In the genomic region with DNA sequence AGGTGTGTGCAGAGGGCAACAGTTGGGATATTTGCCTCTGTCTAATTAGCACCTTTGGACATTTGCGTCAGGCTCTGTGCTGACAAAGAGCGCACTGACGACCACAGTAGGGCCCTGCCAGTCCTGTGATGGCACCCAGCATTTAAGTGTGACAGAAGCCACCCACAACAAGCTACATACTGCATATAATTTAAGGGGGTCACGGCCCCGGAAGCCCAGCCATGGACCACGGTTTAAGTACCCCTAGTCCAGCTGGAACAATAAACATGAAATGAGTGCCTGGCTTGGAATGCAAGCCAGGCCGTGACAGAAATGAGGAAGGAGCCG, we compare ENCODE assay signal across 8 cellular contexts. TPM values are rescaled to one million over a fixed set of nuclear protein-coding genes. Genes with fewer than 3 reads are reported as not detected.
A peak's percentile ranks its signal among the peaks of the same experiment; 100 is the strongest.
DNase-seq lines count a peak whose midpoint lies in the region; ATAC-seq, FAIRE-seq and TF ChIP-seq lines count a peak whose summit lies in the region.

No MANE protein-coding gene starts in this region.

- intact Hi-C loops in esophagus squamous epithelium (cut with DNase I) (no loop called here), pancreas (cut with DNase I) (no loop called here)

- H3K4me1 ChIP-seq in esophagus squamous epithelium (peaks cover 10 to 31% (median 10%) of the 10 kb centered on the region in 3 donors), pancreas (peaks cover 0 to 14% (median 11%) of the 10 kb centered on the region in 3 donors)

- H3K36me3 ChIP-seq in esophagus squamous epithelium = no peaks in the 10 kb centered on the region
- no peaks in the 10 kb centered on the region for H3K36me3 ChIP-seq in pancreas

- ATAC-seq in SK-N-SH treated with all-trans-retinoic acid at 6 μM for 48 hours (peak; percentile 7; the same call in 2 of the 3 replicates), pancreas (peak in 3 of 4 donors; percentile 1 to 4 (median 2))

- peaks cover 12% of the 10 kb centered on the region for H3K27me3 Mint-ChIP-seq in HFFc6 (ENCODE audit: insufficient read depth)

- H3K9me3 ChIP-seq in esophagus squamous epithelium (no peaks in the 10 kb centered on the region), pancreas (no peaks in the 10 kb centered on the region)

- peaks cover 5% of the 10 kb centered on the region; the same call in 1 of the 2 replicates for H3K36me3 Mint-ChIP-seq in HFFc6 (ENCODE audit: low read depth)

- peak overlapping the region; percentile 89 for H3K4me3 ChIP-seq in GM08714 (ENCODE audit: low read length)
- peak overlapping the region; percentile 60 to 85 (median 79) for H3K4me3 ChIP-seq in esophagus squamous epithelium
- H3K4me3 ChIP-seq in pancreas = peak overlapping the region; percentile 49 to 85 (median 74)

- H3K4me3 Mint-ChIP-seq in HFFc6 = peak overlapping the region; percentile 94

- no peak for DNase-seq in HFFc6
- DNase-seq in esophagus squamous epithelium (lab: John Stamatoyannopoulos, UW) = no peak
- DNase-seq in pancreas = no peak
- DNase-seq in cerebellar nuclear complex (lab: John Stamatoyannopoulos, UW) = no peak
- no peak for DNase-seq in H4 (ENCODE audit: low spot score)
- no peak for DNase-seq in hepatic stellate cell (ENCODE audit: low spot score)

- H3K27ac Mint-ChIP-seq in HFFc6 = peak overlapping the region; percentile 95

- no peak for FAIRE-seq in pancreas (lab: Jason Lieb, UNC)

- H3K27me3 ChIP-seq in esophagus squamous epithelium (peaks cover 0 to 2% (median 0%) of the 10 kb centered on the region in 4 donors), pancreas (no peaks in the 10 kb centered on the region)

- peaks cover 17% of the 10 kb centered on the region for H3K4me1 Mint-ChIP-seq in HFFc6 (ENCODE audit: low read depth)

- no peak for TF ChIP-seq CTCF in HFFc6 (IDR thresholded peaks at IDR 0.05)
- peak in 1 of 6 experiments; percentile 2 for TF ChIP-seq CTCF in esophagus squamous epithelium (IDR thresholded peaks at IDR 0.05)
- TF ChIP-seq CTCF in pancreas (IDR thresholded peaks at IDR 0.05) = no peak

- no peak for TF ChIP-seq POLR2A in esophagus squamous epithelium (IDR thresholded peaks at IDR 0.05)

- H3K9me3 Mint-ChIP-seq in HFFc6 = no peaks in the 10 kb centered on the region

- H3K27ac ChIP-seq in esophagus squamous epithelium (peak overlapping the region; percentile 95 to 97 (median 96)), pancreas (peak overlapping the region; percentile 87 to 97 (median 96))

- WGBS in esophagus squamous epithelium, 2 donors = 11 to 14% methylated on average over 6 to 7 of the region's 8 CpGs
- 2 to 8% methylated on average over 8 of the region's 8 CpGs for WGBS in pancreas, 2 donors

TF ChIP-seq in SK-N-SH treated with all-trans-retinoic acid at 6 μM for 48 hours, 23 proteins besides CTCF, POLR2A, EP300 and RAD21:
- no peak for TF ChIP-seq BACH2 (CRISPR knock-in tag; IDR thresholded peaks at IDR 0.05; ENCODE audit: borderline replicate concordance)
- no peak for TF ChIP-seq RARB (CRISPR knock-in tag; IDR thresholded peaks at IDR 0.05)
- no peak for TF ChIP-seq PPARA (CRISPR knock-in tag; IDR thresholded peaks at IDR 0.05; ENCODE audit: borderline replicate concordance)
- TF ChIP-seq CSDC2 (CRISPR knock-in tag; IDR thresholded peaks at IDR 0.05) = no peak
- TF ChIP-seq, protein P1, sequence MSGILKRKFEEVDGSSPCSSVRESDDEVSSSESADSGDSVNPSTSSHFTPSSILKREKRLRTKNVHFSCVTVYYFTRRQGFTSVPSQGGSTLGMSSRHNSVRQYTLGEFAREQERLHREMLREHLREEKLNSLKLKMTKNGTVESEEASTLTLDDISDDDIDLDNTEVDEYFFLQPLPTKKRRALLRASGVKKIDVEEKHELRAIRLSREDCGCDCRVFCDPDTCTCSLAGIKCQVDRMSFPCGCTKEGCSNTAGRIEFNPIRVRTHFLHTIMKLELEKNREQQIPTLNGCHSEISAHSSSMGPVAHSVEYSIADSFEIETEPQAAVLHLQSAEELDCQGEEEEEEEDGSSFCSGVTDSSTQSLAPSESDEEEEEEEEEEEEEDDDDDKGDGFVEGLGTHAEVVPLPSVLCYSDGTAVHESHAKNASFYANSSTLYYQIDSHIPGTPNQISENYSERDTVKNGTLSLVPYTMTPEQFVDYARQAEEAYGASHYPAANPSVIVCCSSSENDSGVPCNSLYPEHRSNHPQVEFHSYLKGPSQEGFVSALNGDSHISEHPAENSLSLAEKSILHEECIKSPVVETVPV (CRISPR knock-in tag; IDR thresholded peaks at IDR 0.05) = 0 out of 2 replicates have a peak, but pooled peaks have one; percentile 12

RNA-seq across cellular contexts. Expression of a gene that starts 16.8 kb away (rescaled TPM):
- 100 to 1,000 TPM; 364 to 643 (median 408) TPM for total RNA-seq in HFFc6 (2021; fragmentation: NEBNext Ultra II Directional; extraction: Animal tissue kit (Norgen Biotek cat#: 25700))
- 100 to 1,000 TPM; 261 to 376 (median 317) TPM for total RNA-seq in esophagus squamous epithelium
- 100 to 1,000 TPM; 114 to 215 (median 143) TPM for total RNA-seq in pancreas
- polyA plus RNA-seq in pancreas = 10 to 100 TPM; 95.7 to 96.4 TPM
- 112 and 113 TPM in 2 replicates for total RNA-seq in H4 (2014; rRNA removed; shearing (Covaris generic))
